Comparison of ENCODE assay signal across 1 cellular context in genomic region chr4:4857809-4858508, GRCh38.
TF ChIP-seq lines count a peak whose summit lies in the region.

No MANE protein-coding gene starts in this region.

TF ChIP-seq in H1, 55 proteins besides CTCF, POLR2A, EP300 and RAD21:
- TF ChIP-seq POU5F1 (IDR thresholded peaks at IDR 0.05; ENCODE audit: low read depth, low read length) (no peak), SUZ12 (IDR thresholded peaks at IDR 0.05; ENCODE audit: low read length) (peak; percentile 99), RNF2 (IDR thresholded peaks at IDR 0.05; ENCODE audit: borderline replicate concordance, low read depth, low read length, missing control alignments, poor library complexity, severe bottlenecking) (peak; percentile 36), EZH2 (IDR thresholded peaks at IDR 0.05; ENCODE audit: low read depth, low read length, severe bottlenecking) (peak; percentile 98), ASH2L (IDR thresholded peaks at IDR 0.05; ENCODE audit: low read length) (peak; percentile 18), GTF2F1 (IDR thresholded peaks at IDR 0.05; ENCODE audit: borderline replicate concordance, low read depth, low read length) (no peak)
